ENCODE assay signal across 1 cellular context in genomic region chr10:100998991-100999741, GRCh38.
A peak's percentile ranks its signal among the peaks of the same experiment; 100 is the strongest.
TF ChIP-seq lines count a peak whose summit lies in the region.

No MANE protein-coding gene starts in this region.

TF ChIP-seq in HepG2, 621 proteins besides CTCF, POLR2A, EP300 and RAD21 (continued from another document and continues in another):
- TF ChIP-seq ZNF512 (CRISPR knock-in tag; IDR thresholded peaks at IDR 0.05) (no peak), HHEX (CRISPR knock-in tag; IDR thresholded peaks at IDR 0.05) (no peak), ATM (IDR thresholded peaks at IDR 0.05; ENCODE audit: borderline replicate concordance) (no peak), HMG20B (CRISPR knock-in tag; conservative IDR thresholded peaks at IDR 0.05) (no peak), ZNF160 (CRISPR knock-in tag; IDR thresholded peaks at IDR 0.05) (peak; percentile 8; the same call in 1 of the 2 replicates), PPARG (CRISPR knock-in tag; conservative IDR thresholded peaks at IDR 0.05) (peak; percentile 59; the same call in 1 of the 2 replicates), ZNF260 (CRISPR knock-in tag; IDR thresholded peaks at IDR 0.05; ENCODE audit: borderline replicate concordance, low read depth) (no peak), ZNF367 (CRISPR knock-in tag; IDR thresholded peaks at IDR 0.05; ENCODE audit: borderline replicate concordance) (no peak), ZFP91 (CRISPR knock-in tag; IDR thresholded peaks at IDR 0.05; ENCODE audit: borderline replicate concordance) (peak; percentile 63), MIXL1 (CRISPR knock-in tag; IDR thresholded peaks at IDR 0.05) (no peak; the same call in 1 of the 2 replicates), ZNF230 (CRISPR knock-in tag; IDR thresholded peaks at IDR 0.05) (peak; percentile 61; the same call in 1 of the 2 replicates), SIX1 (CRISPR knock-in tag; IDR thresholded peaks at IDR 0.05; ENCODE audit: borderline replicate concordance) (0 out of 2 replicates have a peak, but pooled peaks have one; percentile 16), ZNF318 (CRISPR knock-in tag; IDR thresholded peaks at IDR 0.05) (no peak), KLF6 (CRISPR knock-in tag; IDR thresholded peaks at IDR 0.05) (0 out of 2 replicates have a peak, but pooled peaks have one; percentile 55), ZNF18 (CRISPR knock-in tag; IDR thresholded peaks at IDR 0.05; ENCODE audit: insufficient replicate concordance) (peak; percentile 75), HMGA1 (CRISPR knock-in tag; conservative IDR thresholded peaks at IDR 0.05) (no peak), MED13 (CRISPR knock-in tag; IDR thresholded peaks at IDR 0.05) (0 out of 2 replicates have a peak, but pooled peaks have one; percentile 26), ZNF280B (CRISPR knock-in tag; IDR thresholded peaks at IDR 0.05; ENCODE audit: borderline replicate concordance) (peak; percentile 87), HDAC6 (IDR thresholded peaks at IDR 0.05; ENCODE audit: low read depth, low read length) (no peak), ATRX (CRISPR knock-in tag; IDR thresholded peaks at IDR 0.05; ENCODE audit: borderline replicate concordance) (no peak), E2F2 (CRISPR knock-in tag; IDR thresholded peaks at IDR 0.05; ENCODE audit: borderline replicate concordance) (no peak), FOXO1 (CRISPR knock-in tag; IDR thresholded peaks at IDR 0.05) (peak; percentile 49; the same call in 1 of the 2 replicates), GABPB1 (CRISPR knock-in tag; IDR thresholded peaks at IDR 0.05) (peak; percentile 70; the same call in 1 of the 2 replicates), ONECUT2 (CRISPR knock-in tag; IDR thresholded peaks at IDR 0.05) (no peak), SMAD1 (CRISPR knock-in tag; IDR thresholded peaks at IDR 0.05; ENCODE audit: borderline replicate concordance, low read depth) (no peak; the same call in 1 of the 2 replicates), THAP7 (CRISPR knock-in tag; IDR thresholded peaks at IDR 0.05) (0 out of 2 replicates have a peak, but pooled peaks have one; percentile 59), FOXO4 (CRISPR knock-in tag; conservative IDR thresholded peaks at IDR 0.05) (no peak), ZNF292 (CRISPR knock-in tag; IDR thresholded peaks at IDR 0.05; ENCODE audit: borderline replicate concordance, low read depth) (no peak), ZNF280D (CRISPR knock-in tag; IDR thresholded peaks at IDR 0.05) (no peak), ZNF274 (CRISPR knock-in tag; IDR thresholded peaks at IDR 0.05) (peak; percentile 79), NR2C2 (CRISPR knock-in tag; IDR thresholded peaks at IDR 0.05; ENCODE audit: borderline replicate concordance) (peak; percentile 39; the same call in 1 of the 2 replicates), MXD1 (CRISPR knock-in tag; IDR thresholded peaks at IDR 0.05) (peak; percentile 82), TBX2 (CRISPR knock-in tag; IDR thresholded peaks at IDR 0.05; ENCODE audit: borderline replicate concordance) (peak; percentile 23; the same call in 1 of the 2 replicates), KDM2A (CRISPR knock-in tag; IDR thresholded peaks at IDR 0.05; ENCODE audit: borderline replicate concordance, low read depth) (peak; percentile 93), U2AF1 (optimal IDR thresholded peaks at IDR 0.05; ENCODE audit: low read depth, low read length) (no peak), PAF1 (CRISPR knock-in tag; IDR thresholded peaks at IDR 0.05) (no peak; the same call in 1 of the 2 replicates)
